2 cellular contexts compared by ENCODE assay signal in the genomic region with DNA sequence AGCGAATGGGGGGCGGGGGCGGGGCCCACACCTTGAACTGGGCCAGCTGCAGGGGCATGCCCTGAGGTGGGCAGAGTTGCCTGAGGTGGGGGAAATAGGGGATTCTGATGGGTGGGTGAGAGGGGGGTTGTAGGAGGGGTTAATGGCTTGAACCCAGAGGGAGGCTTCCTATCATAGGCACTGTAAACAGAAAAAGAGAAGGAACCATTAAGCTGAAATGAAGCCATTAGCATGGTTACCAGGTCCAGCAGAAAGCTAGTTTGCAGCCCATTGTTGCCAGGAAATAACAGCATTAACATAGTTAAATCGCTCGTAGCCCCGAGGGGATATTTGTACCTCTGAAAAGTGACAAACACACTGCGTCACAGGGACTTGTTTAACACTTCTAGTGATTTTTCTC.
TF ChIP-seq lines count a peak whose summit lies in the region.

No MANE protein-coding gene starts in this region.

TF ChIP-seq in HEK293, 187 proteins besides CTCF, POLR2A, EP300 and RAD21 (continued from another document):
- TF ChIP-seq, protein P1, sequence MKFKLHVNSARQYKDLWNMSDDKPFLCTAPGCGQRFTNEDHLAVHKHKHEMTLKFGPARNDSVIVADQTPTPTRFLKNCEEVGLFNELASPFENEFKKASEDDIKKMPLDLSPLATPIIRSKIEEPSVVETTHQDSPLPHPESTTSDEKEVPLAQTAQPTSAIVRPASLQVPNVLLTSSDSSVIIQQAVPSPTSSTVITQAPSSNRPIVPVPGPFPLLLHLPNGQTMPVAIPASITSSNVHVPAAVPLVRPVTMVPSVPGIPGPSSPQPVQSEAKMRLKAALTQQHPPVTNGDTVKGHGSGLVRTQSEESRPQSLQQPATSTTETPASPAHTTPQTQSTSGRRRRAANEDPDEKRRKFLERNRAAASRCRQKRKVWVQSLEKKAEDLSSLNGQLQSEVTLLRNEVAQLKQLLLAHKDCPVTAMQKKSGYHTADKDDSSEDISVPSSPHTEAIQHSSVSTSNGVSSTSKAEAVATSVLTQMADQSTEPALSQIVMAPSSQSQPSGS (tag by site-specific recombination; IDR thresholded peaks at IDR 0.05; ENCODE audit: low read depth), result no peak
- TF ChIP-seq, protein P2, sequence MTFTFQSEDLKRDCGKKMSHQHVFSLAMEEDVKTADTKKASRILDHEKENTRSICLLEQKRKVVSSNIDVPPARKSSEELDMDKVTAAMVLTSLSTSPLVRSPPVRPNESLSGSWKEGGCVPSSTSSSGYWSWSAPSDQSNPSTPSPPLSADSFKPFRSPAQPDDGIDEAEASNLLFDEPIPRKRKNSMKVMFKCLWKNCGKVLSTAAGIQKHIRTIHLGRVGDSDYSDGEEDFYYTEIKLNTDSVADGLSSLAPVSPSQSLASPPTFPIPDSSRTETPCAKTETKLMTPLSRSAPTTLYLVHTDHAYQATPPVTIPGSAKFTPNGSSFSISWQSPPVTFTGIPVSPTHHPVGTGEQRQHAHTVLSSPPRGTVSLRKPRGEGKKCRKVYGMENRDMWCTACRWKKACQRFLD (tag by site-specific recombination; IDR thresholded peaks at IDR 0.05), result no peak
- TF ChIP-seq, protein P3, sequence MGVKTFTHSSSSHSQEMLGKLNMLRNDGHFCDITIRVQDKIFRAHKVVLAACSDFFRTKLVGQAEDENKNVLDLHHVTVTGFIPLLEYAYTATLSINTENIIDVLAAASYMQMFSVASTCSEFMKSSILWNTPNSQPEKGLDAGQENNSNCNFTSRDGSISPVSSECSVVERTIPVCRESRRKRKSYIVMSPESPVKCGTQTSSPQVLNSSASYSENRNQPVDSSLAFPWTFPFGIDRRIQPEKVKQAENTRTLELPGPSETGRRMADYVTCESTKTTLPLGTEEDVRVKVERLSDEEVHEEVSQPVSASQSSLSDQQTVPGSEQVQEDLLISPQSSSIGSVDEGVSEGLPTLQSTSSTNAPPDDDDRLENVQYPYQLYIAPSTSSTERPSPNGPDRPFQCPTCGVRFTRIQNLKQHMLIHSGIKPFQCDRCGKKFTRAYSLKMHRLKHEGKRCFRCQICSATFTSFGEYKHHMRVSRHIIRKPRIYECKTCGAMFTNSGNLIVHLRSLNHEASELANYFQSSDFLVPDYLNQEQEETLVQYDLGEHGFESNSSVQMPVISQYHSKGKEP (tag by site-specific recombination; IDR thresholded peaks at IDR 0.05), result no peak
- TF ChIP-seq, protein P4, sequence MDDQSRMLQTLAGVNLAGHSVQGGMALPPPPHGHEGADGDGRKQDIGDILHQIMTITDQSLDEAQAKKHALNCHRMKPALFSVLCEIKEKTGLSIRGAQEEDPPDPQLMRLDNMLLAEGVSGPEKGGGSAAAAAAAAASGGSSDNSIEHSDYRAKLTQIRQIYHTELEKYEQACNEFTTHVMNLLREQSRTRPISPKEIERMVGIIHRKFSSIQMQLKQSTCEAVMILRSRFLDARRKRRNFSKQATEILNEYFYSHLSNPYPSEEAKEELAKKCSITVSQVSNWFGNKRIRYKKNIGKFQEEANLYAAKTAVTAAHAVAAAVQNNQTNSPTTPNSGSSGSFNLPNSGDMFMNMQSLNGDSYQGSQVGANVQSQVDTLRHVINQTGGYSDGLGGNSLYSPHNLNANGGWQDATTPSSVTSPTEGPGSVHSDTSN (CRISPR knock-in tag; IDR thresholded peaks at IDR 0.05), result no peak
- no peak for TF ChIP-seq BCL11A (tag by site-specific recombination; IDR thresholded peaks at IDR 0.05; ENCODE audit: low read depth)
TF ChIP-seq in HEK293: peak in this region for 1.

TF ChIP-seq in GM12878, 131 proteins besides CTCF, POLR2A, EP300 and RAD21 (continued from another document):
- TF ChIP-seq, protein P5, sequence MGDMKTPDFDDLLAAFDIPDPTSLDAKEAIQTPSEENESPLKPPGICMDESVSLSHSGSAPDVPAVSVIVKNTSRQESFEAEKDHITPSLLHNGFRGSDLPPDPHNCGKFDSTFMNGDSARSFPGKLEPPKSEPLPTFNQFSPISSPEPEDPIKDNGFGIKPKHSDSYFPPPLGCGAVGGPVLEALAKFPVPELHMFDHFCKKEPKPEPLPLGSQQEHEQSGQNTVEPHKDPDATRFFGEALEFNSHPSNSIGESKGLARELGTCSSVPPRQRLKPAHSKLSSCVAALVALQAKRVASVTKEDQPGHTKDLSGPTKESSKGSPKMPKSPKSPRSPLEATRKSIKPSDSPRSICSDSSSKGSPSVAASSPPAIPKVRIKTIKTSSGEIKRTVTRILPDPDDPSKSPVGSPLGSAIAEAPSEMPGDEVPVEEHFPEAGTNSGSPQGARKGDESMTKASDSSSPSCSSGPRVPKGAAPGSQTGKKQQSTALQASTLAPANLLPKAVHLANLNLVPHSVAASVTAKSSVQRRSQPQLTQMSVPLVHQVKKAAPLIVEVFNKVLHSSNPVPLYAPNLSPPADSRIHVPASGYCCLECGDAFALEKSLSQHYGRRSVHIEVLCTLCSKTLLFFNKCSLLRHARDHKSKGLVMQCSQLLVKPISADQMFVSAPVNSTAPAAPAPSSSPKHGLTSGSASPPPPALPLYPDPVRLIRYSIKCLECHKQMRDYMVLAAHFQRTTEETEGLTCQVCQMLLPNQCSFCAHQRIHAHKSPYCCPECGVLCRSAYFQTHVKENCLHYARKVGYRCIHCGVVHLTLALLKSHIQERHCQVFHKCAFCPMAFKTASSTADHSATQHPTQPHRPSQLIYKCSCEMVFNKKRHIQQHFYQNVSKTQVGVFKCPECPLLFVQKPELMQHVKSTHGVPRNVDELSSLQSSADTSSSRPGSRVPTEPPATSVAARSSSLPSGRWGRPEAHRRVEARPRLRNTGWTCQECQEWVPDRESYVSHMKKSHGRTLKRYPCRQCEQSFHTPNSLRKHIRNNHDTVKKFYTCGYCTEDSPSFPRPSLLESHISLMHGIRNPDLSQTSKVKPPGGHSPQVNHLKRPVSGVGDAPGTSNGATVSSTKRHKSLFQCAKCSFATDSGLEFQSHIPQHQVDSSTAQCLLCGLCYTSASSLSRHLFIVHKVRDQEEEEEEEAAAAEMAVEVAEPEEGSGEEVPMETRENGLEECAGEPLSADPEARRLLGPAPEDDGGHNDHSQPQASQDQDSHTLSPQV (IDR thresholded peaks at IDR 0.05), result no peak
- TF ChIP-seq TAF1 (IDR thresholded peaks at IDR 0.05; ENCODE audit: borderline replicate concordance, low read depth, low read length) (no peak), KLF5 (IDR thresholded peaks at IDR 0.05; ENCODE audit: partially characterized antibody) (no peak), CBX3 (IDR thresholded peaks at IDR 0.05; ENCODE audit: borderline replicate concordance, low read depth) (no peak), ZNF384 (IDR thresholded peaks at IDR 0.05; ENCODE audit: borderline replicate concordance, low read depth, low read length) (no peak), YY1 (IDR thresholded peaks at IDR 0.05; ENCODE audit: low read depth, low read length) (no peak), ZNF24 (IDR thresholded peaks at IDR 0.05) (no peak), BCL11A (IDR thresholded peaks at IDR 0.05; ENCODE audit: low read depth, low read length) (no peak), MTA2 (IDR thresholded peaks at IDR 0.05; ENCODE audit: low read depth) (no peak)
- TF ChIP-seq, protein P6, sequence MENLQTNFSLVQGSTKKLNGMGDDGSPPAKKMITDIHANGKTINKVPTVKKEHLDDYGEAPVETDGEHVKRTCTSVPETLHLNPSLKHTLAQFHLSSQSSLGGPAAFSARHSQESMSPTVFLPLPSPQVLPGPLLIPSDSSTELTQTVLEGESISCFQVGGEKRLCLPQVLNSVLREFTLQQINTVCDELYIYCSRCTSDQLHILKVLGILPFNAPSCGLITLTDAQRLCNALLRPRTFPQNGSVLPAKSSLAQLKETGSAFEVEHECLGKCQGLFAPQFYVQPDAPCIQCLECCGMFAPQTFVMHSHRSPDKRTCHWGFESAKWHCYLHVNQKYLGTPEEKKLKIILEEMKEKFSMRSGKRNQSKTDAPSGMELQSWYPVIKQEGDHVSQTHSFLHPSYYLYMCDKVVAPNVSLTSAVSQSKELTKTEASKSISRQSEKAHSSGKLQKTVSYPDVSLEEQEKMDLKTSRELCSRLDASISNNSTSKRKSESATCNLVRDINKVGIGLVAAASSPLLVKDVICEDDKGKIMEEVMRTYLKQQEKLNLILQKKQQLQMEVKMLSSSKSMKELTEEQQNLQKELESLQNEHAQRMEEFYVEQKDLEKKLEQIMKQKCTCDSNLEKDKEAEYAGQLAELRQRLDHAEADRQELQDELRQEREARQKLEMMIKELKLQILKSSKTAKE (IDR thresholded peaks at IDR 0.05; ENCODE audit: low read depth, poor library complexity, severe bottlenecking), result no peak
- TF ChIP-seq, protein P7, sequence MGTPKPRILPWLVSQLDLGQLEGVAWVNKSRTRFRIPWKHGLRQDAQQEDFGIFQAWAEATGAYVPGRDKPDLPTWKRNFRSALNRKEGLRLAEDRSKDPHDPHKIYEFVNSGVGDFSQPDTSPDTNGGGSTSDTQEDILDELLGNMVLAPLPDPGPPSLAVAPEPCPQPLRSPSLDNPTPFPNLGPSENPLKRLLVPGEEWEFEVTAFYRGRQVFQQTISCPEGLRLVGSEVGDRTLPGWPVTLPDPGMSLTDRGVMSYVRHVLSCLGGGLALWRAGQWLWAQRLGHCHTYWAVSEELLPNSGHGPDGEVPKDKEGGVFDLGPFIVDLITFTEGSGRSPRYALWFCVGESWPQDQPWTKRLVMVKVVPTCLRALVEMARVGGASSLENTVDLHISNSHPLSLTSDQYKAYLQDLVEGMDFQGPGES (IDR thresholded peaks at IDR 0.05), result no peak
- TF ChIP-seq, protein P8, sequence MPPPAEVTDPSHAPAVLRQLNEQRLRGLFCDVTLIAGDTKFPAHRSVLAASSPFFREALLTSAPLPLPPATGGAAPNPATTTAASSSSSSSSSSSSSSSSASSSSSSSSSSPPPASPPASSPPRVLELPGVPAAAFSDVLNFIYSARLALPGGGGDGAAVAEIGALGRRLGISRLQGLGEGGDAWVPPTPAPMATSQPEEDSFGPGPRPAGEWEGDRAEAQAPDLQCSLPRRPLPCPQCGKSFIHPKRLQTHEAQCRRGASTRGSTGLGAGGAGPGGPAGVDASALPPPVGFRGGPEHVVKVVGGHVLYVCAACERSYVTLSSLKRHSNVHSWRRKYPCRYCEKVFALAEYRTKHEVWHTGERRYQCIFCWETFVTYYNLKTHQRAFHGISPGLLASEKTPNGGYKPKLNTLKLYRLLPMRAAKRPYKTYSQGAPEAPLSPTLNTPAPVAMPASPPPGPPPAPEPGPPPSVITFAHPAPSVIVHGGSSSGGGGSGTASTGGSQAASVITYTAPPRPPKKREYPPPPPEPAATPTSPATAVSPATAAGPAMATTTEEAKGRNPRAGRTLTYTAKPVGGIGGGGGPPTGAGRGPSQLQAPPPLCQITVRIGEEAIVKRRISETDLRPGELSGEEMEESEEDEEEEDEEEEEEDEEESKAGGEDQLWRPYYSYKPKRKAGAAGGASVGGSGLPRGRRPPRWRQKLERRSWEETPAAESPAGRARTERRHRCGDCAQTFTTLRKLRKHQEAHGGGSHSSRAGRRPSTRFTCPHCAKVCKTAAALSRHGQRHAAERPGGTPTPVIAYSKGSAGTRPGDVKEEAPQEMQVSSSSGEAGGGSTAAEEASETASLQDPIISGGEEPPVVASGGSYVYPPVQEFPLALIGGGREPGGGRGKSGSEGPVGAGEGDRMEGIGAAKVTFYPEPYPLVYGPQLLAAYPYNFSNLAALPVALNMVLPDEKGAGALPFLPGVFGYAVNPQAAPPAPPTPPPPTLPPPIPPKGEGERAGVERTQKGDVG (CRISPR knock-in tag; IDR thresholded peaks at IDR 0.05), result no peak
- TF ChIP-seq, protein P4 (IDR thresholded peaks at IDR 0.05; ENCODE audit: insufficient replicate concordance, low read depth, low read length), result no peak
